Comparison of ENCODE assay signal across 1 cellular context in genomic region chr7:106071999-106072714, GRCh38.
A peak's percentile ranks its signal among the peaks of the same experiment; 100 is the strongest.
TF ChIP-seq lines count a peak whose summit lies in the region.

No MANE protein-coding gene starts in this region.

TF ChIP-seq in HepG2, 621 proteins besides CTCF, POLR2A, EP300 and RAD21 (continued from another document and continues in another):
- peak; percentile 86; the same call in 1 of the 2 replicates for TF ChIP-seq ZBED4 (CRISPR knock-in tag; IDR thresholded peaks at IDR 0.05; ENCODE audit: borderline replicate concordance)
- no peak for TF ChIP-seq SIX4 (CRISPR knock-in tag; IDR thresholded peaks at IDR 0.05)
- peak; percentile 94 for TF ChIP-seq SALL1 (CRISPR knock-in tag; IDR thresholded peaks at IDR 0.05)
- peak; percentile 51; the same call in 1 of the 2 replicates for TF ChIP-seq CREM (IDR thresholded peaks at IDR 0.05)
- TF ChIP-seq CREM (CRISPR knock-in tag; IDR thresholded peaks at IDR 0.05), result no peak
- TF ChIP-seq THAP8 (CRISPR knock-in tag; IDR thresholded peaks at IDR 0.05; ENCODE audit: borderline replicate concordance), result no peak
- TF ChIP-seq ZNF569 (CRISPR knock-in tag; IDR thresholded peaks at IDR 0.05; ENCODE audit: borderline replicate concordance), result no peak
- no peak for TF ChIP-seq ZNF552 (CRISPR knock-in tag; IDR thresholded peaks at IDR 0.05; ENCODE audit: borderline replicate concordance)
- no peak for TF ChIP-seq RERE (CRISPR knock-in tag; IDR thresholded peaks at IDR 0.05; ENCODE audit: low read depth)
- TF ChIP-seq NFE2L2 (IDR thresholded peaks at IDR 0.05; ENCODE audit: low read length), result no peak
- no peak for TF ChIP-seq TMF1 (CRISPR knock-in tag; IDR thresholded peaks at IDR 0.05; ENCODE audit: low read depth)
- no peak for TF ChIP-seq MZF1 (CRISPR knock-in tag; IDR thresholded peaks at IDR 0.05; ENCODE audit: borderline replicate concordance)
- no peak for TF ChIP-seq CBFB (CRISPR knock-in tag; IDR thresholded peaks at IDR 0.05)
- TF ChIP-seq ETV6 (CRISPR knock-in tag; conservative IDR thresholded peaks at IDR 0.05), result no peak
- TF ChIP-seq TOPORS (CRISPR knock-in tag; IDR thresholded peaks at IDR 0.05), result no peak
- no peak for TF ChIP-seq ZNF530 (CRISPR knock-in tag; IDR thresholded peaks at IDR 0.05; ENCODE audit: low read depth)
- no peak for TF ChIP-seq HNF1B (CRISPR knock-in tag; IDR thresholded peaks at IDR 0.05)
- no peak for TF ChIP-seq HMGA1 (CRISPR knock-in tag; conservative IDR thresholded peaks at IDR 0.05)
- no peak for TF ChIP-seq ZNF775 (CRISPR knock-in tag; IDR thresholded peaks at IDR 0.05; ENCODE audit: borderline replicate concordance)
- peak; percentile 64; the same call in 1 of the 2 replicates for TF ChIP-seq HDAC1 (CRISPR knock-in tag; IDR thresholded peaks at IDR 0.05)
- TF ChIP-seq ZNF674 (CRISPR knock-in tag; IDR thresholded peaks at IDR 0.05; ENCODE audit: low read depth), result no peak
- 0 out of 2 replicates have a peak, but pooled peaks have one; percentile 33 for TF ChIP-seq BRF2 (CRISPR knock-in tag; IDR thresholded peaks at IDR 0.05)
- TF ChIP-seq ZNF883 (CRISPR knock-in tag; IDR thresholded peaks at IDR 0.05; ENCODE audit: not compliant biosample characterization), result no peak
- no peak for TF ChIP-seq ETS1 (CRISPR knock-in tag; IDR thresholded peaks at IDR 0.05)
- TF ChIP-seq ZNF496 (CRISPR knock-in tag; IDR thresholded peaks at IDR 0.05; ENCODE audit: insufficient replicate concordance), result no peak
- peak; percentile 85 for TF ChIP-seq ZNF605 (CRISPR knock-in tag; IDR thresholded peaks at IDR 0.05)
- peak; percentile 72 for TF ChIP-seq TEAD3 (CRISPR knock-in tag; optimal IDR thresholded peaks at IDR 0.05; ENCODE audit: borderline replicate concordance)
- TF ChIP-seq SRSF4 (IDR thresholded peaks at IDR 0.05; ENCODE audit: low read depth, low read length, poor library complexity, severe bottlenecking), result no peak
- TF ChIP-seq JARID2 (CRISPR knock-in tag; IDR thresholded peaks at IDR 0.05; ENCODE audit: insufficient replicate concordance), result no peak
- TF ChIP-seq SMARCE1 (IDR thresholded peaks at IDR 0.05; ENCODE audit: borderline replicate concordance), result no peak
- no peak for TF ChIP-seq JUNB (CRISPR knock-in tag; IDR thresholded peaks at IDR 0.05; ENCODE audit: borderline replicate concordance)
- no peak for TF ChIP-seq ZNF615 (CRISPR knock-in tag; IDR thresholded peaks at IDR 0.05; ENCODE audit: borderline replicate concordance)
- peak; percentile 52; the same call in 1 of the 2 replicates for TF ChIP-seq PRDM15 (CRISPR knock-in tag; IDR thresholded peaks at IDR 0.05)
- TF ChIP-seq ZNF747 (CRISPR knock-in tag; IDR thresholded peaks at IDR 0.05; ENCODE audit: borderline replicate concordance), result peak; percentile 31; the same call in 1 of the 2 replicates
- TF ChIP-seq PAX8 (CRISPR knock-in tag; IDR thresholded peaks at IDR 0.05; ENCODE audit: borderline replicate concordance), result no peak
- no peak for TF ChIP-seq DMAP1 (CRISPR knock-in tag; IDR thresholded peaks at IDR 0.05)
- no peak for TF ChIP-seq E2F5 (CRISPR knock-in tag; conservative IDR thresholded peaks at IDR 0.05)
- TF ChIP-seq JUN (CRISPR knock-in tag; IDR thresholded peaks at IDR 0.05), result 0 out of 2 replicates have a peak, but pooled peaks have one; percentile 21
- no peak for TF ChIP-seq STAT5B (CRISPR knock-in tag; IDR thresholded peaks at IDR 0.05)
- TF ChIP-seq ZNF292 (CRISPR knock-in tag; IDR thresholded peaks at IDR 0.05; ENCODE audit: borderline replicate concordance, low read depth), result peak; percentile 75; the same call in 1 of the 2 replicates
- TF ChIP-seq CHCHD3 (CRISPR knock-in tag; IDR thresholded peaks at IDR 0.05), result no peak
